ENCODE assay signal across 17 cellular contexts in genomic region chr22:49232319-49233067, GRCh38.
"Had no signal": no experiment of that assay in that cellular context is flagged by ENCODE, and none has a peak within 500 bp of the region (broad histone marks: within the 10 kb centered on the region; RNA-seq: fewer than 3 reads in every experiment).

No MANE protein-coding gene starts in this region.

- H3K36me3 ChIP-seq: gastrocnemius medialis, SJSA1, transverse colon had no signal

- H3K27me3 ChIP-seq: body of pancreas, gastrocnemius medialis, SJSA1, transverse colon had no signal

- H3K27ac ChIP-seq: body of pancreas, gastrocnemius medialis, SJSA1, transverse colon had no signal

- H3K9me3 ChIP-seq: body of pancreas, gastrocnemius medialis, transverse colon had no signal

- H3K4me1 Mint-ChIP-seq: natural killer cell had no signal

- H3K27ac Mint-ChIP-seq: natural killer cell; T-helper 1 cell treated with Interleukin-12 subunit alpha and Interleukin-12 subunit beta and Interleukin-4 antibody, amounts not matched to agents 30 μg/mL and 1 μg/mL, for 36 hours had no signal

- ATAC-seq: activated CD4-positive, CD25-positive, alpha-beta regulatory T cell treated with anti-CD3 and anti-CD28 coated beads, Interleukin-2, amount 50 U/mL, for 24 hours; body of pancreas; gastrocnemius medialis; left lobe of liver; natural killer cell; stimulated activated naive CD8-positive, alpha-beta T cell treated with anti-CD3 and anti-CD28 coated beads, Interleukin-15, Interleukin-2, amounts not matched to agents 100 U/mL and 50 U/mL, for 24 hours had no signal

- DNase-seq: activated CD4-positive, alpha-beta T cell treated with anti-CD3 and anti-CD28 coated beads, Interleukin-2, amount 50 U/mL, for 1 hour; activated naive CD4-positive, alpha-beta T cell; body of pancreas; central memory CD4-positive, alpha-beta T cell; cortex of kidney; effector CD4-positive, alpha-beta T cell; gastrocnemius medialis; kidney; mesendoderm; natural killer cell; stimulated activated naive CD8-positive, alpha-beta T cell treated with anti-CD3 and anti-CD28 coated beads, Interleukin-15, Interleukin-2, amounts not matched to agents 100 U/mL and 50 U/mL, for 24 hours; substantia nigra; transverse colon had no signal

- H3K4me3 ChIP-seq: body of pancreas, gastrocnemius medialis, SJSA1, transverse colon had no signal

- H3K4me3 Mint-ChIP-seq: natural killer cell; T-helper 1 cell treated with Interleukin-12 subunit alpha and Interleukin-12 subunit beta and Interleukin-4 antibody, amounts not matched to agents 30 μg/mL and 1 μg/mL, for 36 hours had no signal

- H3K4me1 ChIP-seq: body of pancreas, gastrocnemius medialis, SJSA1, transverse colon had no signal

- H3K36me3 Mint-ChIP-seq: natural killer cell had no signal

- H3K9me3 Mint-ChIP-seq: natural killer cell; T-helper 1 cell treated with Interleukin-12 subunit alpha and Interleukin-12 subunit beta and Interleukin-4 antibody, amounts not matched to agents 30 μg/mL and 1 μg/mL, for 36 hours had no signal
